ENCODE assay signal across 35 cellular contexts in genomic region chr7:51450541-51450940, GRCh38.
A peak's percentile ranks its signal among the peaks of the same experiment; 100 is the strongest.
DNase-seq lines count a peak whose midpoint lies in the region; ATAC-seq, FAIRE-seq and TF ChIP-seq lines count a peak whose summit lies in the region.
"Had no signal": no experiment of that assay in that cellular context is flagged by ENCODE, and none has a peak within 500 bp of the region (broad histone marks: within the 10 kb centered on the region; RNA-seq: fewer than 3 reads in every experiment).

No MANE protein-coding gene starts in this region.

- POLR2A ChIA-PET in H1 (lab: Charles Lee; ENCODE audit: partially characterized antibody) = no interaction called here

- H3K9ac ChIP-seq in H1 (replicated peaks in 1 of 4; ENCODE audit: extremely low read depth in 1 of 4, low read depth in 3 of 4, low read length in 3 of 4) (no peak overlapping the region), neuronal stem cell (ENCODE audit: low read depth, low read length, poor library complexity) (no peak overlapping the region)
- H3K9ac ChIP-seq: BLaER1; BLaER1 treated with 17β-estradiol and CSF1 and Interleukin-3, amounts not matched to agents 10 nM and 100 nM had no signal

- H2BK5ac ChIP-seq in H1 (ENCODE audit: low read depth, low read length) (no peak overlapping the region), neuronal stem cell (ENCODE audit: low read length) (no peak overlapping the region)

- H2AFZ ChIP-seq in H1 (ENCODE audit: low read length) (no peak overlapping the region), neuronal stem cell (ENCODE audit: low read length) (no peak overlapping the region)

- H3K4me3 Mint-ChIP-seq in T-helper 17 cell = no peak overlapping the region
- H3K4me3 Mint-ChIP-seq: B cell; CD14-positive monocyte; CD4-positive, alpha-beta memory T cell; CD4-positive, alpha-beta T cell; CD4-positive, CD25-positive, alpha-beta regulatory T cell; CD8-positive, alpha-beta T cell had no signal

- H3K79me1 ChIP-seq in H1 (ENCODE audit: low read depth, low read length) (no peaks in the 10 kb centered on the region), neuronal stem cell (ENCODE audit: low read depth, low read length) (no peaks in the 10 kb centered on the region)

- H2AK5ac ChIP-seq in H1 (ENCODE audit: low read depth, low read length) (0 out of 2 replicates have a peak overlapping the region, but pooled peaks have one; percentile 24), neuronal stem cell (ENCODE audit: low read depth, low read length) (no peak overlapping the region)

- no peak for DNase-seq in H1 (ENCODE audit: low read depth in 1 of 2, low spot score in 2 of 2)
- peak; percentile 91 for DNase-seq in esophagus muscularis mucosa (ENCODE audit: extremely low spot score)
- DNase-seq in neuronal stem cell (ENCODE audit: low spot score) = no peak
- no peak for DNase-seq in T-helper 17 cell
- no peak for DNase-seq in stimulated activated CD4-positive, alpha-beta T cell treated with anti-CD3 and anti-CD28 coated beads, Interleukin-1b, Interleukin-23, amount 100 ng/mL, for 48 hours
- DNase-seq in suprapubic skin (ENCODE audit: low spot score in 2 of 2) = no peak
- DNase-seq: 8988T; ACHN; AML-193; BE2C; C1 segment of cervical spinal cord; Caco-2; Calu3; CD4-positive, alpha-beta memory T cell; CD4-positive, alpha-beta T cell; CD4-positive, CD25-positive, alpha-beta regulatory T cell; CD8-positive, alpha-beta memory T cell; CD8-positive, alpha-beta T cell; COR-L47; DMS 273 treated with DMSO at 0.1 percent for 48 hours; DMS153; DMS53; DMS79; DMS79 treated with DMSO at 0.1 percent for 48 hours; DND-41; EL had no signal

- CTCF ChIA-PET in H1 (lab: Charles Lee; ENCODE audit: partially characterized antibody) = interaction anchor here (0.6 to 1.6 kb wide), 4 partner anchors 9 to 14 kb away, joined by 3 to 4 read pairs (median 4); no protein-coding TSS in a partner anchor

- no peak overlapping the region for H4K5ac ChIP-seq in H1 (ENCODE audit: insufficient read length, low read depth, low read length)

- no peak overlapping the region for H3K27ac Mint-ChIP-seq in T-helper 17 cell
- H3K27ac Mint-ChIP-seq: B cell; CD14-positive monocyte; CD4-positive, alpha-beta memory T cell; CD4-positive, alpha-beta T cell; CD4-positive, CD25-positive, alpha-beta regulatory T cell; CD8-positive, alpha-beta memory T cell; CD8-positive, alpha-beta T cell had no signal

- H4K8ac ChIP-seq in H1 (ENCODE audit: extremely low read depth, insufficient read depth, low read length) (no peak overlapping the region), neuronal stem cell (ENCODE audit: low read depth, low read length) (no peak overlapping the region)

- TF ChIP-seq CTCF in H1 (IDR thresholded peaks at IDR 0.05; ENCODE audit: control extremely low read depth in 1 of 3, insufficient read depth in 1 of 3, low read depth in 1 of 3, low read length in 3 of 3) (no peak), esophagus muscularis mucosa (IDR thresholded peaks at IDR 0.05) (no peak), suprapubic skin (IDR thresholded peaks at IDR 0.05) (no peak)

- TF ChIP-seq POLR2A in H1 (IDR thresholded peaks at IDR 0.05; ENCODE audit: control extremely low read depth in 1 of 2, low read depth in 2 of 2, low read length in 2 of 2) (no peak), esophagus muscularis mucosa (IDR thresholded peaks at IDR 0.05; ENCODE audit: low read depth) (no peak), suprapubic skin (IDR thresholded peaks at IDR 0.05) (no peak)

- H2BK20ac ChIP-seq in H1 (ENCODE audit: low read length) = 0 out of 2 replicates have a peak overlapping the region, but pooled peaks have one; percentile 8

- no peak for ATAC-seq in T-helper 17 cell
- ATAC-seq: A549; CD8-positive, alpha-beta T cell had no signal

- no peak overlapping the region for H3K4ac ChIP-seq in H1 (replicated peaks; ENCODE audit: insufficient read length, low read depth, low read length)
- H3K4ac ChIP-seq in neuronal stem cell (ENCODE audit: low read length) = no peak overlapping the region

- H3K36me3 ChIP-seq in H1 (ENCODE audit: control insufficient read depth in 2 of 4, insufficient read depth in 4 of 4, low read length in 3 of 4) (no peaks in the 10 kb centered on the region), esophagus muscularis mucosa (no peaks in the 10 kb centered on the region), neuronal stem cell (replicated peaks in 1 of 2; ENCODE audit: control insufficient read depth in 2 of 2, insufficient read depth in 2 of 2, low read length in 2 of 2) (no peaks in the 10 kb centered on the region), suprapubic skin (no peaks in the 10 kb centered on the region)
- H3K36me3 ChIP-seq: BE2C; BLaER1; BLaER1 treated with 17β-estradiol and CSF1 and Interleukin-3, amounts not matched to agents 10 nM and 100 nM had no signal

- H3K4me3 ChIP-seq in H1 (ENCODE audit: extremely low read depth in 1 of 4, insufficient read depth in 2 of 4, low read depth in 3 of 4, low read length in 4 of 4) (no peak overlapping the region), esophagus muscularis mucosa (no peak overlapping the region), neuronal stem cell (ENCODE audit: low read length in 2 of 2) (no peak overlapping the region), suprapubic skin (no peak overlapping the region)
- H3K4me3 ChIP-seq: A549; BLaER1; BLaER1 treated with 17β-estradiol and CSF1 and Interleukin-3, amounts not matched to agents 10 nM and 100 nM had no signal

- H4K91ac ChIP-seq in H1 (replicated peaks; ENCODE audit: insufficient read length, low read length) = no peak overlapping the region
- H4K91ac ChIP-seq in neuronal stem cell (ENCODE audit: low read depth, low read length, poor library complexity) = no peak overlapping the region

- no peak for TF ChIP-seq RAD21 in H1 (IDR thresholded peaks at IDR 0.05 in 1 of 2, conservative IDR thresholded peaks at IDR 0.05 in 1 of 2; ENCODE audit: low read depth in 2 of 2, low read length in 2 of 2)

- peaks cover 8% of the 10 kb centered on the region for H3K27me3 Mint-ChIP-seq in T-helper 17 cell
- H3K27me3 Mint-ChIP-seq: B cell; CD4-positive, CD25-positive, alpha-beta regulatory T cell had no signal

- H4K20me1 ChIP-seq in H1 (replicated peaks in 1 of 2; ENCODE audit: control insufficient read depth in 1 of 2, insufficient read depth in 2 of 2, low read length in 2 of 2) = no peaks in the 10 kb centered on the region
- H4K20me1 ChIP-seq: BLaER1 had no signal

- H2BK12ac ChIP-seq in H1 (ENCODE audit: low read depth, low read length) (0 out of 2 replicates have a peak overlapping the region, but pooled peaks have one; percentile 7), neuronal stem cell (ENCODE audit: low read length) (no peak overlapping the region)

- H3K23ac ChIP-seq in H1 (ENCODE audit: insufficient read length) (no peak overlapping the region), neuronal stem cell (ENCODE audit: low read depth, low read length, poor library complexity) (no peak overlapping the region)

- TF ChIP-seq EP300 in H1 (IDR thresholded peaks at IDR 0.05; ENCODE audit: borderline replicate concordance in 1 of 2, low read depth in 2 of 2, low read length in 2 of 2) (no peak), esophagus muscularis mucosa (IDR thresholded peaks at IDR 0.05) (no peak), suprapubic skin (IDR thresholded peaks at IDR 0.05) (no peak)

- no peaks in the 10 kb centered on the region for H3K23me2 ChIP-seq in H1 (ENCODE audit: low read depth, low read length)

- H2BK120ac ChIP-seq in H1 (replicated peaks; ENCODE audit: low read depth, low read length) (no peak overlapping the region), neuronal stem cell (ENCODE audit: low read depth, low read length) (no peak overlapping the region)

- no peak overlapping the region for H3K14ac ChIP-seq in H1 (ENCODE audit: insufficient read length)
- H3K14ac ChIP-seq in neuronal stem cell (ENCODE audit: low read length) = no peak overlapping the region

- H3K27me3 ChIP-seq in H1 (replicated peaks in 1 of 4; ENCODE audit: control insufficient read depth in 3 of 4, extremely low read depth in 1 of 4, insufficient read depth in 3 of 4, low read length in 3 of 4) (peaks cover 0 to 9% (median 6%) of the 10 kb centered on the region in 4 experiments; a peak in 3 of 7 replicates), esophagus muscularis mucosa (no peaks in the 10 kb centered on the region), neuronal stem cell (ENCODE audit: control insufficient read depth in 3 of 3, insufficient read depth in 3 of 3, low read depth in 1 of 3, low read length in 3 of 3) (peaks cover 0 to 2% (median 0%) of the 10 kb centered on the region in 3 experiments), suprapubic skin (no peaks in the 10 kb centered on the region)
- H3K27me3 ChIP-seq: BE2C; BLaER1; BLaER1 treated with 17β-estradiol and CSF1 and Interleukin-3, amounts not matched to agents 10 nM and 100 nM had no signal

- FAIRE-seq in H1 (lab: Jason Lieb, UNC) = no peak
- FAIRE-seq: A204.1, A549, D721Med had no signal

- whole genome bisulfite sequencing in H1 (ENCODE audit: extremely low coverage in 1 of 2, insufficient coverage in 1 of 2, insufficient read length in 1 of 2, insufficient replicate concordance in 2 of 2, low coverage in 1 of 2, low lambda C conversion rate in 2 of 2, missing lambda C conversion rate in 1 of 2), 2 experiments = 92% methylated on average over 6 of the region's 6 CpGs; no CpG with 5 or more reads in 1 of the 2 experiments
- WGBS in esophagus muscularis mucosa = 84% methylated on average over 6 of the region's 6 CpGs
- WGBS in neuronal stem cell (ENCODE audit: extremely low coverage in 2 of 2, insufficient read length in 2 of 2, insufficient replicate concordance in 1 of 2), 2 donors = no CpG with 5 or more reads among the region's 6 CpGs
- 82% methylated on average over 6 of the region's 6 CpGs for WGBS in suprapubic skin

- H3K18ac ChIP-seq in H1 (ENCODE audit: extremely low read depth, low read length) = peak overlapping the region; percentile 48; the same call in 1 of the 2 replicates
- peak overlapping the region; percentile 11 for H3K18ac ChIP-seq in neuronal stem cell (ENCODE audit: low read length)

- no peak overlapping the region for H3K27ac ChIP-seq in H1 (ENCODE audit: low read depth, low read length)
- no peak overlapping the region for H3K27ac ChIP-seq in esophagus muscularis mucosa (replicated peaks in 1 of 4)
- H3K27ac ChIP-seq in neuronal stem cell (replicated peaks; ENCODE audit: low read length) = no peak overlapping the region
- no peak overlapping the region for H3K27ac ChIP-seq in suprapubic skin
- H3K27ac ChIP-seq: 22Rv1; A549; BLaER1; BLaER1 treated with 17β-estradiol and CSF1 and Interleukin-3, amounts not matched to agents 10 nM and 100 nM; C4-2B had no signal

- no peaks in the 10 kb centered on the region for H3K79me2 ChIP-seq in H1 (ENCODE audit: control insufficient read depth in 1 of 2, insufficient read depth in 2 of 2, low read length in 2 of 2)

- no peak overlapping the region for H3K4me2 ChIP-seq in H1 (ENCODE audit: insufficient read depth in 1 of 2, low read depth in 2 of 2, low read length in 2 of 2)
- H3K4me2 ChIP-seq in neuronal stem cell (ENCODE audit: insufficient read depth, low read length, poor library complexity, severe bottlenecking) = no peak overlapping the region
- H3K4me2 ChIP-seq: A549; BLaER1; BLaER1 treated with 17β-estradiol and CSF1 and Interleukin-3, amounts not matched to agents 10 nM and 100 nM had no signal

- no peaks in the 10 kb centered on the region for H3K4me1 Mint-ChIP-seq in T-helper 17 cell
- H3K4me1 Mint-ChIP-seq: B cell; CD14-positive monocyte; CD4-positive, alpha-beta memory T cell; CD4-positive, CD25-positive, alpha-beta regulatory T cell; CD8-positive, alpha-beta memory T cell had no signal

- intact Hi-C loops in esophagus muscularis mucosa (cut with DNase I) = no loop called here

- no peak overlapping the region for H3K56ac ChIP-seq in H1 (replicated peaks; ENCODE audit: insufficient read length, low read depth, low read length)

- no peaks in the 10 kb centered on the region for H3K36me3 Mint-ChIP-seq in T-helper 17 cell (ENCODE audit: low read depth)
- H3K36me3 Mint-ChIP-seq: CD14-positive monocyte; CD4-positive, alpha-beta memory T cell; CD4-positive, CD25-positive, alpha-beta regulatory T cell; CD8-positive, alpha-beta memory T cell; CD8-positive, alpha-beta T cell had no signal

- H3K4me1 ChIP-seq in H1 (replicated peaks in 1 of 4; ENCODE audit: control insufficient read depth in 3 of 4, insufficient read depth in 4 of 4, low read length in 3 of 4) (peaks cover 0 to 14% (median 12%) of the 10 kb centered on the region in 4 experiments; a peak in 5 of 7 replicates), esophagus muscularis mucosa (peaks cover 0 to 18% (median 6%) of the 10 kb centered on the region in 4 donors), neuronal stem cell (ENCODE audit: control insufficient read depth in 2 of 2, insufficient read depth in 1 of 2, low read depth in 1 of 2, low read length in 2 of 2) (peaks cover 0 to 14% of the 10 kb centered on the region in 2 donors), suprapubic skin (no peaks in the 10 kb centered on the region)
- H3K4me1 ChIP-seq: A549 had no signal

- H3K9me3 ChIP-seq in H1 (ENCODE audit: insufficient read depth in 2 of 2, low read depth in 1 of 2, low read length in 1 of 2) (no peaks in the 10 kb centered on the region), esophagus muscularis mucosa (no peaks in the 10 kb centered on the region), neuronal stem cell (replicated peaks in 1 of 2; ENCODE audit: control insufficient read depth in 2 of 2, insufficient read depth in 1 of 2, low read depth in 1 of 2, low read length in 2 of 2) (peaks cover 0 to 3% of the 10 kb centered on the region in 2 donors), T-helper 17 cell (ENCODE audit: control insufficient read depth, low read length, poor library complexity, severe bottlenecking) (no peaks in the 10 kb centered on the region), suprapubic skin (no peaks in the 10 kb centered on the region)
- H3K9me3 ChIP-seq: A549; BE2C; BLaER1; BLaER1 treated with 17β-estradiol and CSF1 and Interleukin-3, amounts not matched to agents 10 nM and 100 nM; Caco-2 had no signal

- H2BK15ac ChIP-seq in H1 (ENCODE audit: low read length) (no peak overlapping the region), neuronal stem cell (ENCODE audit: low read length) (no peak overlapping the region)
